Comparison of ENCODE assay signal across 29 cellular contexts in genomic region chr3:70853161-70853560, GRCh38.
DNase-seq lines count a peak whose midpoint lies in the region; TF ChIP-seq lines count a peak whose summit lies in the region.
"Had no signal": no experiment of that assay in that cellular context is flagged by ENCODE, and none has a peak within 500 bp of the region (broad histone marks: within the 10 kb centered on the region; RNA-seq: fewer than 3 reads in every experiment).

No MANE protein-coding gene starts in this region.

- WGBS in mesenchymal stem cell, result 72% methylated on average over 1 of the region's 4 CpGs

- no peak overlapping the region for H2BK15ac ChIP-seq in mesenchymal stem cell (ENCODE audit: low read depth, poor library complexity, severe bottlenecking)

- H3K36me3 ChIP-seq in mesenchymal stem cell (ENCODE audit: control insufficient read depth in 1 of 2, insufficient read depth in 2 of 2, low read depth in 1 of 2, low read length in 2 of 2), result no peaks in the 10 kb centered on the region
- no peaks in the 10 kb centered on the region for H3K36me3 ChIP-seq in tibial artery
- H3K36me3 ChIP-seq: neutrophil, SJCRH30, upper lobe of right lung had no signal

- H3K27ac Mint-ChIP-seq in chondrocyte (ENCODE audit: unreplicated experiment), result peak overlapping the region; percentile 94
- H3K27ac Mint-ChIP-seq in T-helper 2 cell treated with Interferon-gamma antibody and Interleukin-4, amounts not matched to agents 5 μg/mL and 100 μg/mL, for 36 hours, result no peak overlapping the region
- H3K27ac Mint-ChIP-seq: activated B cell treated with CpG ODN at 0.5 μM for 24 hours; activated CD8-positive, alpha-beta memory T cell treated with anti-CD3 and anti-CD28 coated beads, Interleukin-2, amount 10 ng/mL, durations not matched to agents 7 days and 5 days; activated naive CD4-positive, alpha-beta T cell treated with anti-CD3 and anti-CD28 coated beads for 36 hours; brain; immature natural killer cell; stimulated activated effector memory CD8-positive, alpha-beta T cell treated with anti-CD3 and anti-CD28 coated beads, Interleukin-12 subunit alpha, Interleukin-12 subunit beta, amount 100 ng/mL, for 72 hours; T-cell had no signal

- no peaks in the 10 kb centered on the region for H3K79me1 ChIP-seq in mesenchymal stem cell (replicated peaks; ENCODE audit: low read length, poor library complexity, severe bottlenecking)

- H3K36me3 Mint-ChIP-seq in chondrocyte (ENCODE audit: low read depth), result peaks cover 4% of the 10 kb centered on the region
- no peaks in the 10 kb centered on the region for H3K36me3 Mint-ChIP-seq in T-helper 2 cell treated with Interferon-gamma antibody and Interleukin-4, amounts not matched to agents 5 μg/mL and 100 μg/mL, for 36 hours (ENCODE audit: low read depth)
- H3K36me3 Mint-ChIP-seq: activated CD8-positive, alpha-beta memory T cell treated with anti-CD3 and anti-CD28 coated beads, Interleukin-2, amount 10 ng/mL, durations not matched to agents 7 days and 5 days; brain; immature natural killer cell; stimulated activated effector memory CD8-positive, alpha-beta T cell treated with anti-CD3 and anti-CD28 coated beads, Interleukin-12 subunit alpha, Interleukin-12 subunit beta, amount 100 ng/mL, for 72 hours; T-cell had no signal

- no peak overlapping the region for H3K4ac ChIP-seq in mesenchymal stem cell (ENCODE audit: low read depth in 1 of 2, low read length in 2 of 2)

- H3K27me3 Mint-ChIP-seq in chondrocyte (ENCODE audit: low read depth), result no peaks in the 10 kb centered on the region
- peaks cover 16% of the 10 kb centered on the region for H3K27me3 Mint-ChIP-seq in T-helper 2 cell treated with Interferon-gamma antibody and Interleukin-4, amounts not matched to agents 5 μg/mL and 100 μg/mL, for 36 hours (ENCODE audit: low read depth)

- H3K14ac ChIP-seq in mesenchymal stem cell (ENCODE audit: low read length in 2 of 2), result no peak overlapping the region

- H3K9me3 Mint-ChIP-seq in chondrocyte (ENCODE audit: low read depth), result peaks cover 3% of the 10 kb centered on the region
- no peaks in the 10 kb centered on the region for H3K9me3 Mint-ChIP-seq in T-helper 2 cell treated with Interferon-gamma antibody and Interleukin-4, amounts not matched to agents 5 μg/mL and 100 μg/mL, for 36 hours
- H3K9me3 Mint-ChIP-seq: activated B cell treated with CpG ODN at 0.5 μM for 24 hours; activated naive CD4-positive, alpha-beta T cell treated with anti-CD3 and anti-CD28 coated beads for 36 hours; immature natural killer cell; stimulated activated effector memory CD8-positive, alpha-beta T cell treated with anti-CD3 and anti-CD28 coated beads, Interleukin-12 subunit alpha, Interleukin-12 subunit beta, amount 100 ng/mL, for 72 hours; T-cell had no signal

- H3K27ac ChIP-seq in mesenchymal stem cell (ENCODE audit: low read length, poor library complexity, severe bottlenecking) (peak overlapping the region; percentile 24), tibial artery (peak overlapping the region; percentile 51 to 67)
- H3K27ac ChIP-seq: 22Rv1, C4-2B, neutrophil, SJCRH30, upper lobe of right lung had no signal

- H2BK12ac ChIP-seq in mesenchymal stem cell (ENCODE audit: low read length in 2 of 2), result peak overlapping the region in 1 of 2 experiments; percentile 71

- no peak overlapping the region for H4K8ac ChIP-seq in mesenchymal stem cell (ENCODE audit: low read length)

- no peak overlapping the region for H2AK5ac ChIP-seq in mesenchymal stem cell (ENCODE audit: low read length, severe bottlenecking)

- peak overlapping the region in 1 of 2 experiments; percentile 41 for H3K18ac ChIP-seq in mesenchymal stem cell (ENCODE audit: low read depth in 1 of 2, low read length in 2 of 2)

- H4K91ac ChIP-seq in mesenchymal stem cell (ENCODE audit: low read length), result peak overlapping the region; percentile 58

- no peak overlapping the region for H2AFZ ChIP-seq in mesenchymal stem cell (ENCODE audit: low read depth, low read length)

- H3K9ac ChIP-seq in mesenchymal stem cell (ENCODE audit: low read length), result no peak overlapping the region

- no peak overlapping the region for H3K4me2 ChIP-seq in mesenchymal stem cell (ENCODE audit: low read length, poor library complexity, severe bottlenecking)

- H3K4me3 Mint-ChIP-seq in chondrocyte (ENCODE audit: unreplicated experiment), result no peak overlapping the region
- no peak overlapping the region for H3K4me3 Mint-ChIP-seq in T-helper 2 cell treated with Interferon-gamma antibody and Interleukin-4, amounts not matched to agents 5 μg/mL and 100 μg/mL, for 36 hours
- H3K4me3 Mint-ChIP-seq: activated B cell treated with CpG ODN at 0.5 μM for 24 hours; activated CD8-positive, alpha-beta memory T cell treated with anti-CD3 and anti-CD28 coated beads, Interleukin-2, amount 10 ng/mL, durations not matched to agents 7 days and 5 days; activated naive CD4-positive, alpha-beta T cell treated with anti-CD3 and anti-CD28 coated beads for 36 hours; brain; immature natural killer cell; stimulated activated effector memory CD8-positive, alpha-beta T cell treated with anti-CD3 and anti-CD28 coated beads, Interleukin-12 subunit alpha, Interleukin-12 subunit beta, amount 100 ng/mL, for 72 hours; T-cell had no signal

- no peak overlapping the region for H3K4me3 ChIP-seq in mesenchymal stem cell (ENCODE audit: insufficient read depth in 1 of 2, low read depth in 1 of 2, low read length in 2 of 2)
- no peak overlapping the region for H3K4me3 ChIP-seq in tibial artery
- H3K4me3 ChIP-seq: SJCRH30, upper lobe of right lung had no signal

- no peak for TF ChIP-seq CTCF in chondrocyte (IDR thresholded peaks at IDR 0.05)
- TF ChIP-seq CTCF in tibial artery (IDR thresholded peaks at IDR 0.05), result no peak

- H3K23ac ChIP-seq in mesenchymal stem cell (ENCODE audit: low read length in 2 of 2), result no peak overlapping the region

- H3K4me1 ChIP-seq in mesenchymal stem cell (ENCODE audit: control insufficient read depth, insufficient read depth, low read depth, low read length), result peaks cover 4% of the 10 kb centered on the region
- peaks cover 0 to 63% (median 23%) of the 10 kb centered on the region in 4 donors for H3K4me1 ChIP-seq in tibial artery

- H3K27me3 ChIP-seq in mesenchymal stem cell (ENCODE audit: control insufficient read depth in 1 of 2, insufficient read depth in 1 of 2, low read length in 2 of 2) (no peaks in the 10 kb centered on the region), tibial artery (no peaks in the 10 kb centered on the region)
- H3K27me3 ChIP-seq: neutrophil, SJCRH30, upper lobe of right lung had no signal

- intact Hi-C loops in tibial artery (cut with DNase I; ENCODE audit: low total_unique reads), result no loop called here

- DNase-seq in DMS 273 (lab: John Stamatoyannopoulos, UW; ENCODE audit: unreplicated experiment), result peak; percentile 12
- no peak for DNase-seq in DMS 273 treated with DMSO at 0.1 percent for 48 hours (lab: John Stamatoyannopoulos, UW)
- DNase-seq in chondrocyte (ENCODE audit: low spot score), result no peak
- DNase-seq in mesenchymal stem cell, result no peak
- DNase-seq in tibial artery, result no peak
- no peak for DNase-seq in occipital lobe (lab: John Stamatoyannopoulos, UW)
- DNase-seq in activated CD8-positive, alpha-beta memory T cell treated with anti-CD3 and anti-CD28 coated beads, Interleukin-2, amount 50 U/mL, for 4 hours, result no peak
- DNase-seq in T-helper 2 cell treated with Interferon-gamma antibody and Interleukin-4, amounts not matched to agents 5 μg/mL and 100 μg/mL, for 36 hours (ENCODE audit: low spot score), result no peak
- DNase-seq: activated B cell treated with CpG ODN at 0.5 μM for 24 hours; activated CD4-positive, alpha-beta T cell treated with anti-CD3 and anti-CD28 coated beads, Interleukin-2, amount 50 U/mL, for 4 hours; activated CD8-positive, alpha-beta memory T cell treated with anti-CD3 and anti-CD28 coated beads, Interleukin-2, amount 10 ng/mL, durations not matched to agents 7 days and 5 days; activated naive CD4-positive, alpha-beta T cell treated with anti-CD3 and anti-CD28 coated beads for 36 hours; COR-L47; DND-41; immature natural killer cell; NCI-H1105; NCI-H187; NCI-H2171; NCI-H510A treated with DMSO at 0.1 percent for 48 hours; SJCRH30; stimulated activated CD4-positive, alpha-beta T cell treated with anti-CD3 and anti-CD28 coated beads, Interleukin-15, amount 100 ng/mL, for 24 hours; substantia nigra; T-cell; upper lobe of right lung had no signal

- H2BK5ac ChIP-seq in mesenchymal stem cell (ENCODE audit: low read depth, low read length, poor library complexity, severe bottlenecking), result no peak overlapping the region

- peaks cover 97% of the 10 kb centered on the region for H3K4me1 Mint-ChIP-seq in chondrocyte (ENCODE audit: low read depth)
- H3K4me1 Mint-ChIP-seq in T-helper 2 cell treated with Interferon-gamma antibody and Interleukin-4, amounts not matched to agents 5 μg/mL and 100 μg/mL, for 36 hours (ENCODE audit: low read depth), result peaks cover 4% of the 10 kb centered on the region
- H3K4me1 Mint-ChIP-seq: activated B cell treated with CpG ODN at 0.5 μM for 24 hours, immature natural killer cell had no signal

- H3K9me3 ChIP-seq in mesenchymal stem cell (ENCODE audit: control insufficient read depth, low read length) (no peaks in the 10 kb centered on the region), tibial artery (no peaks in the 10 kb centered on the region)
- H3K9me3 ChIP-seq: neutrophil, SJCRH30, upper lobe of right lung had no signal

- H2BK120ac ChIP-seq in mesenchymal stem cell (ENCODE audit: low read depth, low read length), result no peak overlapping the region
